12 cellular contexts compared by ENCODE assay signal in genomic region chr22:49753276-49753884, GRCh38.
DNase-seq lines count a peak whose midpoint lies in the region; ATAC-seq and TF ChIP-seq lines count a peak whose summit lies in the region.
"Had no signal": no experiment of that assay in that cellular context is flagged by ENCODE, and none has a peak within 500 bp of the region (broad histone marks: within the 10 kb centered on the region; RNA-seq: fewer than 3 reads in every experiment).

No MANE protein-coding gene starts in this region.

- no peak overlapping the region for H3K27ac Mint-ChIP-seq in activated T-cell treated with anti-CD3 and anti-CD28 coated beads, Interleukin-2, amount 50 U/mL, for 24 hours

- H3K9me3 Mint-ChIP-seq in activated T-cell treated with anti-CD3 and anti-CD28 coated beads, Interleukin-2, amount 50 U/mL, for 24 hours = no peaks in the 10 kb centered on the region

- no peaks in the 10 kb centered on the region for H3K4me1 ChIP-seq in upper lobe of right lung

- ATAC-seq in upper lobe of right lung (no peak), GM18511 (IDR thresholded peaks at IDR 0.05; ENCODE audit: unreplicated experiment) (no peak)
- ATAC-seq: Right ventricle myocardium inferior had no signal

- intact Hi-C loops in upper lobe of right lung (cut with DNase I) = no loop called here

- no peak for TF ChIP-seq CTCF in upper lobe of right lung (IDR thresholded peaks at IDR 0.05)

- H3K27me3 ChIP-seq in H7 (ENCODE audit: control insufficient read depth, insufficient read depth, low read length) (no peaks in the 10 kb centered on the region), upper lobe of right lung (peaks cover 10% of the 10 kb centered on the region)

- no peak overlapping the region for H3K27ac ChIP-seq in upper lobe of right lung

- H3K4me3 Mint-ChIP-seq in activated T-cell treated with anti-CD3 and anti-CD28 coated beads, Interleukin-2, amount 50 U/mL, for 24 hours = no peak overlapping the region
- H3K4me3 Mint-ChIP-seq: CD8-positive, alpha-beta memory T cell had no signal

- no peaks in the 10 kb centered on the region for H3K4me1 Mint-ChIP-seq in activated T-cell treated with anti-CD3 and anti-CD28 coated beads, Interleukin-2, amount 50 U/mL, for 24 hours (ENCODE audit: low read depth)
- H3K4me1 Mint-ChIP-seq: CD8-positive, alpha-beta memory T cell had no signal

- DNase-seq in activated T-cell treated with anti-CD3 and anti-CD28 coated beads, Interleukin-2, amount 50 U/mL, for 24 hours = peak; percentile 8
- no peak for DNase-seq in activated T-cell treated with anti-CD3 and anti-CD28 coated beads, Interleukin-2, amount 50 U/mL, for 1 hour
- DNase-seq in H7 (peak; percentile 60), islet precursor cell (peak; percentile 29), upper lobe of right lung (peak; percentile 39), NCI-H2196 treated with DMSO at 0.1 percent for 48 hours (lab: John Stamatoyannopoulos, UW; ENCODE audit: unreplicated experiment) (no peak)
- DNase-seq: CD8-positive, alpha-beta memory T cell; KG1; NCI-H1694; NCI-H2081 treated with DMSO at 0.1 percent for 48 hours had no signal

- H3K36me3 ChIP-seq in H7 (replicated peaks; ENCODE audit: control insufficient read depth, insufficient read depth, low read length) (no peaks in the 10 kb centered on the region), upper lobe of right lung (no peaks in the 10 kb centered on the region)

- H3K4me3 ChIP-seq in H7 (ENCODE audit: insufficient read depth, low read depth, low read length) = no peak overlapping the region
- H3K4me3 ChIP-seq in upper lobe of right lung = no peak overlapping the region

- H3K36me3 Mint-ChIP-seq in activated T-cell treated with anti-CD3 and anti-CD28 coated beads, Interleukin-2, amount 50 U/mL, for 24 hours (ENCODE audit: low read depth) = no peaks in the 10 kb centered on the region
- H3K36me3 Mint-ChIP-seq: CD8-positive, alpha-beta memory T cell had no signal

- no peaks in the 10 kb centered on the region for H3K9me3 ChIP-seq in upper lobe of right lung

- H3K27me3 Mint-ChIP-seq in activated T-cell treated with anti-CD3 and anti-CD28 coated beads, Interleukin-2, amount 50 U/mL, for 24 hours = no peaks in the 10 kb centered on the region
- H3K27me3 Mint-ChIP-seq: CD8-positive, alpha-beta memory T cell had no signal

Comparison
In these comparisons a context has a peak if more than half of its experiments do, and no peak if none do; other contexts are left out.
1. DNase-seq: peak in activated T-cell treated with anti-CD3 and anti-CD28 coated beads, Interleukin-2, amount 50 U/mL, for 24 hours (single experiment), H7 (single experiment), islet precursor cell (single experiment) and upper lobe of right lung (single experiment); none in activated T-cell treated with anti-CD3 and anti-CD28 coated beads, Interleukin-2, amount 50 U/mL, for 1 hour (single experiment) and NCI-H2196 treated with DMSO at 0.1 percent for 48 hours (single experiment).